ENCODE assay signal across 12 cellular contexts in the genomic region with DNA sequence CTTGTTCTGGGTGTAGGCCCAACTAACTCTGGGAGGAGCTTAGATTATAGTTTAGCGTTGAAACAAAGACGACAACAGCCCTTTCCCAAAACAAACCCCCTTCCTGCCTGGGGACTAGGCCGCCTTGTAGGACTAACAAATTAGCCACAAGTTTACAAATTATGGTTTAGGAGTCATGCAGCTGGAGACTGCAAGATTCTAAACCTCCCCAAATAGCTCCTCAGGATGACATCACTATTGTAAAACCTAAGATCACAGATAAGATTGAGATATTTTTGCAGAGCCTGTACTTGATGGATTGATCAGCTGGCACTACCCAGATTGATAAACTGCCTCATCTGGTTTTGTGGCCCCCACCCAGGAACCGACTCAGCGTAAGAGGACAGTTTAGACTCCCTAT.
DNase-seq lines count a peak whose midpoint lies in the region; ATAC-seq and TF ChIP-seq lines count a peak whose summit lies in the region.
"Had no signal": no experiment of that assay in that cellular context is flagged by ENCODE, and none has a peak within 500 bp of the region (broad histone marks: within the 10 kb centered on the region; RNA-seq: fewer than 3 reads in every experiment).

No MANE protein-coding gene starts in this region.

- peak overlapping the region; percentile 87 for H3K27ac Mint-ChIP-seq in T-helper 2 cell treated with Interferon-gamma antibody and Interleukin-4, amounts not matched to agents 5 μg/mL and 100 μg/mL, for 36 hours

- peak; percentile 3 for ATAC-seq in stimulated activated naive CD8-positive, alpha-beta T cell treated with anti-CD3 and anti-CD28 coated beads, Interleukin-15, Interleukin-2, amounts not matched to agents 100 U/mL and 50 U/mL, for 24 hours
- no peak for ATAC-seq in GM21619 (IDR thresholded peaks at IDR 0.05; ENCODE audit: unreplicated experiment)
- ATAC-seq in GM21367 (IDR thresholded peaks at IDR 0.05; ENCODE audit: unreplicated experiment) = no peak

- DNase-seq in activated CD8-positive, alpha-beta memory T cell treated with anti-CD3 and anti-CD28 coated beads for 24 hours = peak; percentile 41
- DNase-seq in activated CD8-positive, alpha-beta memory T cell treated with anti-CD3 and anti-CD28 coated beads, Interleukin-2, amount 50 U/mL, for 4 hours = no peak
- DNase-seq in T-helper 2 cell treated with Interferon-gamma antibody and Interleukin-4, amounts not matched to agents 5 μg/mL and 100 μg/mL, for 36 hours (ENCODE audit: low spot score) = peak; percentile 46
- DNase-seq in fibroblast of mammary gland (ENCODE audit: low read depth) (peak; percentile 39), SKM-1 (lab: John Stamatoyannopoulos, UW; ENCODE audit: unreplicated experiment) (no peak)
- no peak for DNase-seq in stimulated activated naive CD8-positive, alpha-beta T cell treated with anti-CD3 and anti-CD28 coated beads, Interleukin-15, Interleukin-2, amounts not matched to agents 100 U/mL and 50 U/mL, for 24 hours
- DNase-seq: activated CD4-positive, CD25-positive, alpha-beta regulatory T cell; effector memory CD4-positive, alpha-beta T cell; KBM-7; NCI-H446 treated with DMSO at 0.1 percent for 48 hours had no signal

- no peak overlapping the region for H3K4me3 ChIP-seq in fibroblast of mammary gland (ENCODE audit: control insufficient read depth, low read depth, low read length)

- peaks cover 4% of the 10 kb centered on the region for H3K36me3 Mint-ChIP-seq in T-helper 2 cell treated with Interferon-gamma antibody and Interleukin-4, amounts not matched to agents 5 μg/mL and 100 μg/mL, for 36 hours (ENCODE audit: low read depth)

- TF ChIP-seq CTCF in fibroblast of mammary gland (conservative IDR thresholded peaks at IDR 0.05; ENCODE audit: control insufficient read depth, insufficient read depth, low read depth, low read length) = no peak

- H3K9me3 Mint-ChIP-seq in T-helper 2 cell treated with Interferon-gamma antibody and Interleukin-4, amounts not matched to agents 5 μg/mL and 100 μg/mL, for 36 hours = no peaks in the 10 kb centered on the region

- H3K4me3 Mint-ChIP-seq in T-helper 2 cell treated with Interferon-gamma antibody and Interleukin-4, amounts not matched to agents 5 μg/mL and 100 μg/mL, for 36 hours = peak overlapping the region; percentile 70

- H3K27me3 Mint-ChIP-seq in T-helper 2 cell treated with Interferon-gamma antibody and Interleukin-4, amounts not matched to agents 5 μg/mL and 100 μg/mL, for 36 hours (ENCODE audit: low read depth) = no peaks in the 10 kb centered on the region

- H3K4me1 Mint-ChIP-seq in T-helper 2 cell treated with Interferon-gamma antibody and Interleukin-4, amounts not matched to agents 5 μg/mL and 100 μg/mL, for 36 hours (ENCODE audit: low read depth) = peaks cover 24% of the 10 kb centered on the region

Comparison
In these comparisons a context has a peak if more than half of its experiments do, and no peak if none do; other contexts are left out.
1. DNase-seq: peak in activated CD8-positive, alpha-beta memory T cell treated with anti-CD3 and anti-CD28 coated beads for 24 hours (single experiment), T-helper 2 cell treated with Interferon-gamma antibody and Interleukin-4, amounts not matched to agents 5 μg/mL and 100 μg/mL, for 36 hours (single experiment) and fibroblast of mammary gland (single experiment); none in activated CD8-positive, alpha-beta memory T cell treated with anti-CD3 and anti-CD28 coated beads, Interleukin-2, amount 50 U/mL, for 4 hours (single experiment), stimulated activated naive CD8-positive, alpha-beta T cell treated with anti-CD3 and anti-CD28 coated beads, Interleukin-15, Interleukin-2, amounts not matched to agents 100 U/mL and 50 U/mL, for 24 hours (single experiment) and SKM-1 (single experiment).